Comparison of ENCODE assay signal across 28 cellular contexts in the genomic region with DNA sequence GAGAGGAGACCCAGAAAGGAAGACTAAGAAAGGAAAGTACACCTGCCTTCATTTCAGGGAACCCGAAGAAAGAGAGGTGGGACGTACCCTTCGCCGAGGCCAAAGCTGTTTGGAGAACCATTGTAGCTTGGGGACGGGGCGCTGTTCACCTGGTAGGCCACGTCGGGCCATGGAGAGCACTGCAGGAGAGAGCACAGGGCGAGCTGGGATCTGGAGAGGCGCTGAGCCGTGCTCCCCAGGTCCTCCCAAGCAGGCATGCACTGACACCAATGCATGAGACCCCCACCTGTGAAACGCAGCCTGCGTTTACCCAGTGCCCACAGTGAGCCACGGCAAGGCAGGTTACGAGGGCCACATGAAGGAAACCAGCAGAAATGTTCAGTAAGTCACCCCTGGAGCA. TPM values are rescaled to one million over a fixed set of nuclear protein-coding genes. Genes with fewer than 3 reads are reported as not detected.
"Had no signal": no experiment of that assay in that cellular context is flagged by ENCODE, and none has a peak within 500 bp of the region (broad histone marks: within the 10 kb centered on the region; RNA-seq: fewer than 3 reads in every experiment).

No MANE protein-coding gene starts in this region.

- H3K27ac ChIP-seq: esophagus squamous epithelium, ovary, right lobe of liver, suprapubic skin, tibial artery had no signal

- DNase-seq: cerebellar nuclear complex; cortex of kidney; effector memory CD8-positive, alpha-beta T cell; erythroblast; esophagus squamous epithelium; foreskin melanocyte; glutamatergic neuron; naive thymus-derived CD8-positive, alpha-beta T cell; occipital lobe; ovary; retina; small intestine; stimulated activated CD4-positive, alpha-beta T cell treated with anti-CD3 and anti-CD28 coated beads, Interleukin-12 subunit alpha, Interleukin-12 subunit beta, amount 100 ng/mL, for 4 hours; stimulated activated CD4-positive, alpha-beta T cell treated with anti-CD3 and anti-CD28 coated beads, Interleukin-1b, Interleukin-23, amount 100 ng/mL, for 48 hours; stimulated activated CD4-positive, alpha-beta T cell treated with anti-CD3 and anti-CD28 coated beads, Interleukin-4, amount 100 ng/mL, for 1 hour; stimulated activated CD8-positive, alpha-beta memory T cell treated with anti-CD3 and anti-CD28 coated beads, Interleukin-4, amount 100 ng/mL, for 48 hours; stimulated activated naive CD4-positive, alpha-beta T cell; stimulated activated naive CD8-positive, alpha-beta T cell treated with anti-CD3 and anti-CD28 coated beads, Interleukin-15, amount 100 ng/mL, for 72 hours had no signal

- H3K27me3 Mint-ChIP-seq: stimulated activated naive CD8-positive, alpha-beta T cell treated with anti-CD3 and anti-CD28 coated beads, Interleukin-15, amount 100 ng/mL, for 72 hours had no signal

- H3K27me3 ChIP-seq: ovary, right lobe of liver, suprapubic skin had no signal

- H3K4me1 Mint-ChIP-seq: stimulated activated naive CD8-positive, alpha-beta T cell treated with anti-CD3 and anti-CD28 coated beads, Interleukin-15, amount 100 ng/mL, for 72 hours had no signal

- H3K36me3 Mint-ChIP-seq: naive thymus-derived CD8-positive, alpha-beta T cell; type B pancreatic cell had no signal

- FAIRE-seq: endometrium, keratinocyte, small intestine had no signal

- H3K9me3 Mint-ChIP-seq: effector memory CD8-positive, alpha-beta T cell; naive thymus-derived CD8-positive, alpha-beta T cell; stimulated activated naive CD8-positive, alpha-beta T cell treated with anti-CD3 and anti-CD28 coated beads, Interleukin-15, amount 100 ng/mL, for 72 hours; type B pancreatic cell had no signal

- H3K4me1 ChIP-seq: right lobe of liver, suprapubic skin, tibial artery had no signal

- H3K9me3 ChIP-seq: esophagus squamous epithelium, ovary, right lobe of liver, suprapubic skin, tibial artery had no signal

- H3K4me3 Mint-ChIP-seq: effector memory CD8-positive, alpha-beta T cell; naive thymus-derived CD8-positive, alpha-beta T cell; stimulated activated naive CD8-positive, alpha-beta T cell treated with anti-CD3 and anti-CD28 coated beads, Interleukin-15, amount 100 ng/mL, for 72 hours; type B pancreatic cell had no signal

- H3K36me3 ChIP-seq: ovary, right lobe of liver had no signal

- H3K27ac Mint-ChIP-seq: effector memory CD8-positive, alpha-beta T cell; naive thymus-derived CD8-positive, alpha-beta T cell; stimulated activated naive CD8-positive, alpha-beta T cell treated with anti-CD3 and anti-CD28 coated beads, Interleukin-15, amount 100 ng/mL, for 72 hours; type B pancreatic cell had no signal

- ATAC-seq: effector memory CD8-positive, alpha-beta T cell; left lobe of liver; naive thymus-derived CD8-positive, alpha-beta T cell; right lobe of liver; stimulated activated naive CD8-positive, alpha-beta T cell treated with anti-CD3 and anti-CD28 coated beads, Interleukin-15, amount 100 ng/mL, for 72 hours had no signal

- H3K4me3 ChIP-seq: esophagus squamous epithelium, ovary, right lobe of liver, suprapubic skin, tibial artery had no signal

RNA-seq across cellular contexts. Expression of a gene that starts 45.5 kb away (rescaled TPM):
- total RNA-seq: dermis microvascular lymphatic vessel endothelial cell; myocyte; naive thymus-derived CD8-positive, alpha-beta T cell; pulmonary artery endothelial cell had no signal
